30 cellular contexts compared by ENCODE assay signal in genomic region chr13:70042193-70042592, GRCh38.
A peak's percentile ranks its signal among the peaks of the same experiment; 100 is the strongest.
DNase-seq lines count a peak whose midpoint lies in the region; ATAC-seq and TF ChIP-seq lines count a peak whose summit lies in the region.
"Had no signal": no experiment of that assay in that cellular context is flagged by ENCODE, and none has a peak within 500 bp of the region (broad histone marks: within the 10 kb centered on the region; RNA-seq: fewer than 3 reads in every experiment).

No MANE protein-coding gene starts in this region.

- WGBS in hepatocyte (ENCODE audit: low lambda C conversion rate, missing lambda C conversion rate), result 66% methylated on average over 4 of the region's 4 CpGs
- 31 to 55% (median 47%) methylated on average over 4 of the region's 4 CpGs for WGBS in stomach, 5 donors

- no peaks in the 10 kb centered on the region for H3K9me3 ChIP-seq in hepatocyte (ENCODE audit: low read depth)
- H3K9me3 ChIP-seq in stomach, result no peaks in the 10 kb centered on the region
- H3K9me3 ChIP-seq: ovary, tibial nerve had no signal

- no peaks in the 10 kb centered on the region for H3K27me3 ChIP-seq in hepatocyte
- no peaks in the 10 kb centered on the region for H3K27me3 ChIP-seq in stomach
- H3K27me3 ChIP-seq: BLaER1 treated with 17β-estradiol and CSF1 and Interleukin-3, amounts not matched to agents 10 nM and 100 nM; heart right ventricle; ovary; tibial nerve had no signal

- no peaks in the 10 kb centered on the region for H3K79me2 ChIP-seq in hepatocyte

- intact Hi-C loops in stomach (cut with DNase I; ENCODE audit: low total_unique reads), result no loop called here

- H3K36me3 ChIP-seq in hepatocyte (replicated peaks; ENCODE audit: insufficient read depth, low read depth) (no peaks in the 10 kb centered on the region), stomach (no peaks in the 10 kb centered on the region)
- H3K36me3 ChIP-seq: BLaER1 treated with 17β-estradiol and CSF1 and Interleukin-3, amounts not matched to agents 10 nM and 100 nM; heart right ventricle; ovary; tibial nerve; WERI-Rb-1 had no signal

- no peak overlapping the region for H2AFZ ChIP-seq in hepatocyte

- no peak for TF ChIP-seq CTCF in hepatocyte (IDR thresholded peaks at IDR 0.05; ENCODE audit: poor library complexity)
- no peak for TF ChIP-seq CTCF in stomach (IDR thresholded peaks at IDR 0.05)

- TF ChIP-seq EP300 in stomach (IDR thresholded peaks at IDR 0.05), result no peak

- ATAC-seq in GM18870 (IDR thresholded peaks at IDR 0.05; ENCODE audit: unreplicated experiment) (peak; percentile 54), HG02642 (IDR thresholded peaks at IDR 0.05; ENCODE audit: poor library complexity, unreplicated experiment) (peak; percentile 53), HG03066 (IDR thresholded peaks at IDR 0.05; ENCODE audit: low read depth, unreplicated experiment) (peak; percentile 65)
- ATAC-seq: esophagus mucosa, heart right ventricle had no signal

- H3K27ac ChIP-seq in hepatocyte (peak overlapping the region; percentile 53), stomach (no peak overlapping the region)
- H3K27ac ChIP-seq: heart right ventricle, ovary, tibial nerve, WERI-Rb-1 had no signal

- H4K20me1 ChIP-seq in hepatocyte (ENCODE audit: insufficient read depth, poor library complexity, severe bottlenecking), result no peaks in the 10 kb centered on the region
- H4K20me1 ChIP-seq: BLaER1 treated with 17β-estradiol and CSF1 and Interleukin-3, amounts not matched to agents 10 nM and 100 nM had no signal

- H3K4me3 ChIP-seq in hepatocyte (no peak overlapping the region), stomach (no peak overlapping the region)
- H3K4me3 ChIP-seq: BLaER1 treated with 17β-estradiol and CSF1 and Interleukin-3, amounts not matched to agents 10 nM and 100 nM; heart right ventricle; ovary; smooth muscle cell; tibial nerve had no signal

- DNase-seq in hepatocyte (ENCODE audit: low spot score), result peak; percentile 2
- no peak for DNase-seq in ureter (ENCODE audit: low spot score)
- DNase-seq in stomach, result no peak
- no peak for DNase-seq in NCI-H2227 (lab: John Stamatoyannopoulos, UW; ENCODE audit: unreplicated experiment)
- DNase-seq in NCI-H2029 (lab: John Stamatoyannopoulos, UW), result no peak
- DNase-seq: activated CD4-positive, alpha-beta T cell treated with anti-CD3 and anti-CD28 coated beads, Interleukin-2, amount 10 ng/mL, durations not matched to agents 24 days and 14 days; activated gamma-delta T cell treated with Interleukin-2 at 50 U/mL for 16 hours; activated T-cell treated with anti-CD3 and anti-CD28 coated beads, Interleukin-2, amount 50 U/mL, for 1 hour; cortex of kidney; DMS79; foreskin fibroblast; GDM1; H9; heart right ventricle; NCI-H1105; NCI-H187 treated with DMSO at 0.1 percent for 48 hours; NCI-H2227 treated with DMSO at 0.1 percent for 48 hours; NCI-H526 treated with DMSO at 0.1 percent for 48 hours; ovary; SHP77; stimulated activated CD4-positive, alpha-beta T cell treated with anti-CD3 and anti-CD28 coated beads, Interleukin-1b, Interleukin-23, amount 100 ng/mL, for 48 hours; T-helper 9 cell; WERI-Rb-1 had no signal

- H3K9me2 ChIP-seq in hepatocyte (replicated peaks; ENCODE audit: insufficient read depth), result no peaks in the 10 kb centered on the region

- H3K4me1 ChIP-seq in hepatocyte (ENCODE audit: insufficient read depth) (no peaks in the 10 kb centered on the region), stomach (no peaks in the 10 kb centered on the region)
- H3K4me1 ChIP-seq: heart right ventricle, tibial nerve had no signal

- no peak for TF ChIP-seq POLR2A in stomach (IDR thresholded peaks at IDR 0.05)

- H3K4me2 ChIP-seq in hepatocyte, result peak overlapping the region; percentile 36
- H3K4me2 ChIP-seq: smooth muscle cell had no signal
